17 cellular contexts compared by ENCODE assay signal in genomic region chr9:116101516-116101915, GRCh38. TPM values are rescaled to one million over a fixed set of nuclear protein-coding genes. Genes with fewer than 3 reads are reported as not detected.
DNase-seq lines count a peak whose midpoint lies in the region; ATAC-seq and TF ChIP-seq lines count a peak whose summit lies in the region.
"Had no signal": no experiment of that assay in that cellular context is flagged by ENCODE, and none has a peak within 500 bp of the region (broad histone marks: within the 10 kb centered on the region; RNA-seq: fewer than 3 reads in every experiment).

No MANE protein-coding gene starts in this region.

- no peak for ATAC-seq in HG02970 (IDR thresholded peaks at IDR 0.05; ENCODE audit: low FRiP score, unreplicated experiment)
- no peak for ATAC-seq in GM18870 (IDR thresholded peaks at IDR 0.05; ENCODE audit: unreplicated experiment)
- ATAC-seq: activated naive CD4-positive, alpha-beta T cell treated with anti-CD3 and anti-CD28 coated beads, Interleukin-2, amount 50 U/mL, for 72 hours; left lobe of liver; natural killer cell treated with Interleukin-12 subunit alpha and Interleukin-12 subunit beta and Interleukin-15 and Interleukin-18, amount 100 ng/mL, for 72 hours had no signal

- no peaks in the 10 kb centered on the region for H3K9me3 ChIP-seq in mesenchymal stem cell (ENCODE audit: control insufficient read depth, low read length)
- H3K9me3 ChIP-seq: BE2C had no signal

- no peak overlapping the region for H3K4me2 ChIP-seq in mesenchymal stem cell (ENCODE audit: low read length, poor library complexity, severe bottlenecking)

- peak; percentile 71 for DNase-seq in AG10803 (ENCODE audit: low read depth)
- DNase-seq in LHCN-M2 (ENCODE audit: low read depth) = peak; percentile 62
- peak; percentile 43 for DNase-seq in epithelial cell of proximal tubule (ENCODE audit: low read depth)
- DNase-seq in mesenchymal stem cell = peak; percentile 75
- no peak for DNase-seq in T-helper 9 cell
- no peak for DNase-seq in COR-L47 (lab: John Stamatoyannopoulos, UW)
- DNase-seq: BE2C; cerebellar nuclear complex; DMS53; NCI-H2107; stimulated activated CD4-positive, alpha-beta T cell treated with anti-CD3 and anti-CD28 coated beads, Interleukin-4, amount 100 ng/mL, for 24 hours had no signal

- no peak overlapping the region for H3K18ac ChIP-seq in mesenchymal stem cell (ENCODE audit: low read depth in 1 of 2, low read length in 2 of 2)

- no peak overlapping the region for H4K91ac ChIP-seq in mesenchymal stem cell (ENCODE audit: low read length)

- TF ChIP-seq CTCF in AG10803 (conservative IDR thresholded peaks at IDR 0.05; ENCODE audit: low read length) = no peak
- TF ChIP-seq CTCF in epithelial cell of proximal tubule (conservative IDR thresholded peaks at IDR 0.05; ENCODE audit: low read depth, low read length) = no peak

- H3K79me1 ChIP-seq in mesenchymal stem cell (replicated peaks; ENCODE audit: low read length, poor library complexity, severe bottlenecking) = no peaks in the 10 kb centered on the region

- no peak overlapping the region for H3K14ac ChIP-seq in mesenchymal stem cell (ENCODE audit: low read length in 2 of 2)

- H2AFZ ChIP-seq in mesenchymal stem cell (ENCODE audit: low read depth, low read length) = no peak overlapping the region

- H2BK12ac ChIP-seq in mesenchymal stem cell (ENCODE audit: low read length in 2 of 2) = no peak overlapping the region

- no peak overlapping the region for H3K4ac ChIP-seq in mesenchymal stem cell (ENCODE audit: low read depth in 1 of 2, low read length in 2 of 2)

- H3K27ac ChIP-seq in mesenchymal stem cell (ENCODE audit: low read length, poor library complexity, severe bottlenecking) = no peak overlapping the region

- WGBS in mesenchymal stem cell = 17% methylated on average over 1 of the region's 1 CpG

- no peaks in the 10 kb centered on the region for H3K27me3 ChIP-seq in mesenchymal stem cell (ENCODE audit: control insufficient read depth in 1 of 2, insufficient read depth in 1 of 2, low read length in 2 of 2)
- H3K27me3 ChIP-seq: BE2C had no signal

- no peak overlapping the region for H2BK5ac ChIP-seq in mesenchymal stem cell (ENCODE audit: low read depth, low read length, poor library complexity, severe bottlenecking)

- no peaks in the 10 kb centered on the region for H3K36me3 ChIP-seq in mesenchymal stem cell (ENCODE audit: control insufficient read depth in 1 of 2, insufficient read depth in 2 of 2, low read depth in 1 of 2, low read length in 2 of 2)
- H3K36me3 ChIP-seq: BE2C had no signal

- no peak overlapping the region for H2BK15ac ChIP-seq in mesenchymal stem cell (ENCODE audit: low read depth, poor library complexity, severe bottlenecking)

- H3K4me3 ChIP-seq in AG10803 (ENCODE audit: low read length) (no peak overlapping the region), epithelial cell of proximal tubule (ENCODE audit: low read depth, low read length) (no peak overlapping the region), mesenchymal stem cell (ENCODE audit: insufficient read depth in 1 of 2, low read depth in 1 of 2, low read length in 2 of 2) (no peak overlapping the region)

- H2AK5ac ChIP-seq in mesenchymal stem cell (ENCODE audit: low read length, severe bottlenecking) = no peak overlapping the region

- no peak overlapping the region for H4K8ac ChIP-seq in mesenchymal stem cell (ENCODE audit: low read length)

- H2BK120ac ChIP-seq in mesenchymal stem cell (ENCODE audit: low read depth, low read length) = no peak overlapping the region

- no peak overlapping the region for H3K23ac ChIP-seq in mesenchymal stem cell (ENCODE audit: low read length in 2 of 2)

- no peaks in the 10 kb centered on the region for H3K4me1 ChIP-seq in mesenchymal stem cell (ENCODE audit: control insufficient read depth, insufficient read depth, low read depth, low read length)
- H3K4me1 ChIP-seq: BE2C had no signal

- no peak overlapping the region for H3K9ac ChIP-seq in mesenchymal stem cell (ENCODE audit: low read length)

RNA-seq across cellular contexts. Expression of gene PAPPA, which starts 52.1 kb away (rescaled TPM):
- total RNA-seq in LHCN-M2 (2014; rRNA removed) = 3.0 and 4.7 TPM in 2 replicates
- polyA plus RNA-seq in LHCN-M2 (2012) = 1.5 TPM
- total RNA-seq in epithelial cell of proximal tubule = 2.5 TPM in 2 replicates
- 90.6 TPM for polyA plus RNA-seq in mesenchymal stem cell (2013, experiment 1 of 2)
- polyA plus RNA-seq in mesenchymal stem cell (2013, experiment 2 of 2) = 85.6 TPM
- total RNA-seq: natural killer cell treated with Interleukin-12 subunit alpha and Interleukin-12 subunit beta and Interleukin-15 and Interleukin-18, amount 100 ng/mL, for 72 hours; T-helper 2 cell treated with Interferon-gamma antibody and Interleukin-4, amounts not matched to agents 100 ng/mL and 5 ng/mL, for 36 hours had no signal

Comparison
In these comparisons a context has a peak if more than half of its experiments do, and no peak if none do; other contexts are left out.
1. DNase-seq: peak in AG10803 (single experiment), LHCN-M2 (single experiment), epithelial cell of proximal tubule (single experiment) and mesenchymal stem cell (single experiment); none in T-helper 9 cell (single experiment) and COR-L47 (single experiment).